In the genomic region with DNA sequence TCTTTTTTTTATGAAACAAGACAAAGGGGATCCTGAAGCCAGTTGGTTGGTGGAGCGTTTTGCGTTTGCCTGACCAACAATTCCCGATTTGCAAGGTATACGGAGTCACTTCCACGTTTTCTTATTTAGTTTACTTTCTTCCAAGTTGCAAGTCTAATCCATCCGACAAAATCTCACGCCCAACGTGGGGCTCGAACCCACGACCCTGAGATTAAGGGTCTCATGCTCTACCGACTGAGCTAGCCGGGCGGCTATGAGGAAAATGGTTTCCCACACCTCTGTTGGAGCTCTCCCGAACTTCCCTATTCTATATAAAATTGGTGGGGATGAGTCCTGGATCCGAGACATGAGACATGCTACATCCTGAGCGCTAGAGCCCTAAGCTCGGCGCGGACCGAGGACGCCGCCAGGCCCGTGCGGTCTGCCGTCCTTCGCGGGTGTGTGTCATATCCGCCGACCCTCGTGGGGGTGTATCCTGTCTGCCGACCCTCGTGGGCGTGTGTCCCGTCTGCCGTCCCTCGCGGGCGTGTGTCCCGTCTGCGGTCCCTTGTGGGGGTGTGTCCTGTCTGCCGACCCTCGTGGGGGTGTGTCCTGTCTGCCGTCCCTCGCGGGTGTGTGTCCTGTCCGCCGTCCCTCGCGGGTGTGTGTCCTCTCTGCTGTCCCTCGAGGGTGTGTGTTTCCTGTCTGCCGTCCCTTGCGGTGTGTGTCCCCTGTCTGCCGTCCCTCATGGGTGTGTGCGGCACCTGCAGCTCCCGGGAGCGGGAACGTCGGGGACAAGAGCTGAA, we compare ENCODE assay signal across 1 cellular context.
A peak's percentile ranks its signal among the peaks of the same experiment; 100 is the strongest.
TF ChIP-seq lines count a peak whose summit lies in the region.

No MANE protein-coding gene starts in this region.

TF ChIP-seq in Ishikawa, 13 proteins besides CTCF, POLR2A, EP300 and RAD21 (continued from another document):
- TF ChIP-seq, protein P1, sequence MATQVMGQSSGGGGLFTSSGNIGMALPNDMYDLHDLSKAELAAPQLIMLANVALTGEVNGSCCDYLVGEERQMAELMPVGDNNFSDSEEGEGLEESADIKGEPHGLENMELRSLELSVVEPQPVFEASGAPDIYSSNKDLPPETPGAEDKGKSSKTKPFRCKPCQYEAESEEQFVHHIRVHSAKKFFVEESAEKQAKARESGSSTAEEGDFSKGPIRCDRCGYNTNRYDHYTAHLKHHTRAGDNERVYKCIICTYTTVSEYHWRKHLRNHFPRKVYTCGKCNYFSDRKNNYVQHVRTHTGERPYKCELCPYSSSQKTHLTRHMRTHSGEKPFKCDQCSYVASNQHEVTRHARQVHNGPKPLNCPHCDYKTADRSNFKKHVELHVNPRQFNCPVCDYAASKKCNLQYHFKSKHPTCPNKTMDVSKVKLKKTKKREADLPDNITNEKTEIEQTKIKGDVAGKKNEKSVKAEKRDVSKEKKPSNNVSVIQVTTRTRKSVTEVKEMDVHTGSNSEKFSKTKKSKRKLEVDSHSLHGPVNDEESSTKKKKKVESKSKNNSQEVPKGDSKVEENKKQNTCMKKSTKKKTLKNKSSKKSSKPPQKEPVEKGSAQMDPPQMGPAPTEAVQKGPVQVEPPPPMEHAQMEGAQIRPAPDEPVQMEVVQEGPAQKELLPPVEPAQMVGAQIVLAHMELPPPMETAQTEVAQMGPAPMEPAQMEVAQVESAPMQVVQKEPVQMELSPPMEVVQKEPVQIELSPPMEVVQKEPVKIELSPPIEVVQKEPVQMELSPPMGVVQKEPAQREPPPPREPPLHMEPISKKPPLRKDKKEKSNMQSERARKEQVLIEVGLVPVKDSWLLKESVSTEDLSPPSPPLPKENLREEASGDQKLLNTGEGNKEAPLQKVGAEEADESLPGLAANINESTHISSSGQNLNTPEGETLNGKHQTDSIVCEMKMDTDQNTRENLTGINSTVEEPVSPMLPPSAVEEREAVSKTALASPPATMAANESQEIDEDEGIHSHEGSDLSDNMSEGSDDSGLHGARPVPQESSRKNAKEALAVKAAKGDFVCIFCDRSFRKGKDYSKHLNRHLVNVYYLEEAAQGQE (IDR thresholded peaks at IDR 0.05; ENCODE audit: low read depth), result no peak
- peak; percentile 75 for TF ChIP-seq TEAD4 (IDR thresholded peaks at IDR 0.05)
